ENCODE assay signal across 17 cellular contexts in the genomic region with DNA sequence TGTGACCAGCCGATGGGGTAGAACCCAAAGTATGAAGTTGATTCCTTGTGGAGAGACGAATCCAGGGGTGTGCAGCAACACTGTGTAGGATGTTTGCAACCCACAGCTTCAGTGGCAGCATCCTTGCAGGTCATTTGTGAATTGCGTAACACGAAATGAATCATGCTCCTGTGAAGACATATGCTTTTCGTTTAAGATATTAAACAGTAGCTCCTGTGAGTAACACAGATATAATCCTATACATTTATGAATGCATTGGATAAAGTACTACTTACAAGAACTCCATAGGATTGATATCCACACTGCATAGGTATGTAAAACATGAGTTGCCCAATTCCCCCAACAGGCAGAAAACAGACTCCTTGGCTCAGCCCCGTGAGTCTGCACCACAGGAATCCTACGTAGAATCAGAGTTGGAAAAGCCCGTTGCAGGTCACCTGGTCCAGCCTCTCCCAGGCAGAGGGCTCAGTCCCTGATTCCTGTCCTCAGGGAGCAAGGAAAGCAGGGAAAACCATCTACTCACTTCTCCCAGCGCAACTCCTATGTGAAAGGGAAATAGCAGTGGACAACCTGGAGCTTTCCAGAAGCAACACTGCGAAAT.
DNase-seq lines count a peak whose midpoint lies in the region; ATAC-seq and TF ChIP-seq lines count a peak whose summit lies in the region.
"Had no signal": no experiment of that assay in that cellular context is flagged by ENCODE, and none has a peak within 500 bp of the region (broad histone marks: within the 10 kb centered on the region; RNA-seq: fewer than 3 reads in every experiment).

No MANE protein-coding gene starts in this region.

- H3K4me1 Mint-ChIP-seq in GM23338, result no peaks in the 10 kb centered on the region; the same call in 2 of the 3 replicates
- no peaks in the 10 kb centered on the region for H3K4me1 Mint-ChIP-seq in activated naive CD8-positive, alpha-beta T cell treated with anti-CD3 and anti-CD28 coated beads, Interleukin-2, amount 50 U/mL, for 24 hours

- no peak for TF ChIP-seq CTCF in GM23338 (conservative IDR thresholded peaks at IDR 0.05; ENCODE audit: low read depth in 2 of 2)

- H3F3A ChIP-seq in GM23338 (replicated peaks; ENCODE audit: low read depth), result no peaks in the 10 kb centered on the region

- no peaks in the 10 kb centered on the region for H3K36me3 Mint-ChIP-seq in GM23338 (ENCODE audit: low read depth)
- no peaks in the 10 kb centered on the region for H3K36me3 Mint-ChIP-seq in activated naive CD8-positive, alpha-beta T cell treated with anti-CD3 and anti-CD28 coated beads, Interleukin-2, amount 50 U/mL, for 24 hours (ENCODE audit: low read depth)

- no peak overlapping the region for H3K4me3 Mint-ChIP-seq in GM23338
- H3K4me3 Mint-ChIP-seq in activated naive CD8-positive, alpha-beta T cell treated with anti-CD3 and anti-CD28 coated beads, Interleukin-2, amount 50 U/mL, for 24 hours, result no peak overlapping the region

- H3K9me2 ChIP-seq in GM23338 (ENCODE audit: insufficient read depth), result no peaks in the 10 kb centered on the region

- no peak overlapping the region for H3K4me3 ChIP-seq in GM23338
- H3K4me3 ChIP-seq: ascending aorta, SJCRH30 had no signal

- H4K20me1 ChIP-seq in GM23338 (replicated peaks; ENCODE audit: insufficient read depth), result no peaks in the 10 kb centered on the region

- DNase-seq in A172 (ENCODE audit: low spot score) (peak; percentile 4), GM23338 (ENCODE audit: low spot score) (no peak), NOMO-1 treated with dmso at 0.1 percent for 144 hours (lab: John Stamatoyannopoulos, UW; ENCODE audit: unreplicated experiment) (peak; percentile 30), epithelial cell of prostate (ENCODE audit: low read depth, low spot score) (peak; percentile 36), DMS 273 (lab: John Stamatoyannopoulos, UW; ENCODE audit: unreplicated experiment) (no peak), 8988T (no peak)
- no peak for DNase-seq in activated naive CD8-positive, alpha-beta T cell treated with anti-CD3 and anti-CD28 coated beads, Interleukin-2, amount 50 U/mL, for 24 hours
- DNase-seq: ACHN; DND-41; effector CD8-positive, alpha-beta T cell; Karpas-422; NCI-H446 treated with DMSO at 0.1 percent for 48 hours; nucleus accumbens; SJCRH30 had no signal

- H3K9me3 Mint-ChIP-seq in GM23338, result peaks cover 12% of the 10 kb centered on the region; the same call in 1 of the 3 replicates
- peaks cover 11% of the 10 kb centered on the region for H3K9me3 Mint-ChIP-seq in activated naive CD8-positive, alpha-beta T cell treated with anti-CD3 and anti-CD28 coated beads, Interleukin-2, amount 50 U/mL, for 24 hours

- ATAC-seq in GM23338 (peak; percentile 80), HG03175 (IDR thresholded peaks at IDR 0.05; ENCODE audit: unreplicated experiment) (no peak)
- ATAC-seq in activated naive CD8-positive, alpha-beta T cell treated with anti-CD3 and anti-CD28 coated beads, Interleukin-2, amount 50 U/mL, for 24 hours, result no peak

- H3K27ac ChIP-seq in GM23338 (ENCODE audit: low read depth) (no peak overlapping the region), epithelial cell of prostate (no peak overlapping the region)
- H3K27ac ChIP-seq: ascending aorta, SJCRH30, VCaP had no signal

- no peak overlapping the region for H3K4me2 ChIP-seq in GM23338

- no peak overlapping the region for H2AFZ ChIP-seq in GM23338

- H3K79me2 ChIP-seq in GM23338 (replicated peaks; ENCODE audit: insufficient read depth), result no peaks in the 10 kb centered on the region

- H3K27me3 ChIP-seq in GM23338 (ENCODE audit: insufficient read depth), result no peaks in the 10 kb centered on the region
- H3K27me3 ChIP-seq: ascending aorta, SJCRH30 had no signal

- H3K27ac Mint-ChIP-seq in GM23338, result no peak overlapping the region
- no peak overlapping the region for H3K27ac Mint-ChIP-seq in activated naive CD8-positive, alpha-beta T cell treated with anti-CD3 and anti-CD28 coated beads, Interleukin-2, amount 50 U/mL, for 24 hours

- H3K4me1 ChIP-seq in GM23338 (ENCODE audit: insufficient read depth), result no peaks in the 10 kb centered on the region
- H3K4me1 ChIP-seq: ascending aorta, SJCRH30 had no signal

- peaks cover 3% of the 10 kb centered on the region for H3K27me3 Mint-ChIP-seq in GM23338 (ENCODE audit: insufficient read depth, low read depth, poor library complexity)
- no peaks in the 10 kb centered on the region for H3K27me3 Mint-ChIP-seq in activated naive CD8-positive, alpha-beta T cell treated with anti-CD3 and anti-CD28 coated beads, Interleukin-2, amount 50 U/mL, for 24 hours

- no peaks in the 10 kb centered on the region for H3K36me3 ChIP-seq in GM23338 (ENCODE audit: insufficient read depth)
- H3K36me3 ChIP-seq: ascending aorta, SJCRH30 had no signal

TF ChIP-seq in GM23338, 12 proteins besides CTCF, POLR2A, EP300 and RAD21 (continues in another document):
- TF ChIP-seq EZH2phosphoT487 (IDR thresholded peaks at IDR 0.05; ENCODE audit: unreplicated experiment) (no peak), JUNB (IDR thresholded peaks at IDR 0.05; ENCODE audit: unreplicated experiment) (no peak), POLR2AphosphoS5 (IDR thresholded peaks at IDR 0.05; ENCODE audit: low read depth) (no peak), CREB1 (CRISPR knock-in tag; IDR thresholded peaks at IDR 0.05; ENCODE audit: low read depth) (no peak), ZNF331 (CRISPR knock-in tag; IDR thresholded peaks at IDR 0.05; ENCODE audit: low read depth) (no peak)
- TF ChIP-seq, protein P1, sequence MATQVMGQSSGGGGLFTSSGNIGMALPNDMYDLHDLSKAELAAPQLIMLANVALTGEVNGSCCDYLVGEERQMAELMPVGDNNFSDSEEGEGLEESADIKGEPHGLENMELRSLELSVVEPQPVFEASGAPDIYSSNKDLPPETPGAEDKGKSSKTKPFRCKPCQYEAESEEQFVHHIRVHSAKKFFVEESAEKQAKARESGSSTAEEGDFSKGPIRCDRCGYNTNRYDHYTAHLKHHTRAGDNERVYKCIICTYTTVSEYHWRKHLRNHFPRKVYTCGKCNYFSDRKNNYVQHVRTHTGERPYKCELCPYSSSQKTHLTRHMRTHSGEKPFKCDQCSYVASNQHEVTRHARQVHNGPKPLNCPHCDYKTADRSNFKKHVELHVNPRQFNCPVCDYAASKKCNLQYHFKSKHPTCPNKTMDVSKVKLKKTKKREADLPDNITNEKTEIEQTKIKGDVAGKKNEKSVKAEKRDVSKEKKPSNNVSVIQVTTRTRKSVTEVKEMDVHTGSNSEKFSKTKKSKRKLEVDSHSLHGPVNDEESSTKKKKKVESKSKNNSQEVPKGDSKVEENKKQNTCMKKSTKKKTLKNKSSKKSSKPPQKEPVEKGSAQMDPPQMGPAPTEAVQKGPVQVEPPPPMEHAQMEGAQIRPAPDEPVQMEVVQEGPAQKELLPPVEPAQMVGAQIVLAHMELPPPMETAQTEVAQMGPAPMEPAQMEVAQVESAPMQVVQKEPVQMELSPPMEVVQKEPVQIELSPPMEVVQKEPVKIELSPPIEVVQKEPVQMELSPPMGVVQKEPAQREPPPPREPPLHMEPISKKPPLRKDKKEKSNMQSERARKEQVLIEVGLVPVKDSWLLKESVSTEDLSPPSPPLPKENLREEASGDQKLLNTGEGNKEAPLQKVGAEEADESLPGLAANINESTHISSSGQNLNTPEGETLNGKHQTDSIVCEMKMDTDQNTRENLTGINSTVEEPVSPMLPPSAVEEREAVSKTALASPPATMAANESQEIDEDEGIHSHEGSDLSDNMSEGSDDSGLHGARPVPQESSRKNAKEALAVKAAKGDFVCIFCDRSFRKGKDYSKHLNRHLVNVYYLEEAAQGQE (IDR thresholded peaks at IDR 0.05; ENCODE audit: unreplicated experiment), result no peak

Comparison
In these comparisons a context has a peak if more than half of its experiments do, and no peak if none do; other contexts are left out.
1. DNase-seq: peak in A172 (single experiment), NOMO-1 treated with dmso at 0.1 percent for 144 hours (single experiment) and epithelial cell of prostate (single experiment); none in GM23338 (single experiment), DMS 273 (single experiment), 8988T (single experiment) and activated naive CD8-positive, alpha-beta T cell treated with anti-CD3 and anti-CD28 coated beads, Interleukin-2, amount 50 U/mL, for 24 hours (single experiment).